ENCODE assay signal across 8 cellular contexts in genomic region chr4:498328-498919, GRCh38. TPM values are rescaled to one million over a fixed set of nuclear protein-coding genes. Genes with fewer than 3 reads are reported as not detected.
DNase-seq lines count a peak whose midpoint lies in the region; ATAC-seq and TF ChIP-seq lines count a peak whose summit lies in the region.

No MANE protein-coding gene starts in this region.

- H4K91ac ChIP-seq in mesenchymal stem cell (ENCODE audit: low read length), result no peak overlapping the region

- H3K14ac ChIP-seq in mesenchymal stem cell (ENCODE audit: low read length in 2 of 2), result no peak overlapping the region

- no peak for DNase-seq in activated T-cell treated with anti-CD3 and anti-CD28 coated beads, Interleukin-2, amount 50 U/mL, for 4 hours
- DNase-seq in activated T-cell treated with anti-CD3 and anti-CD28 coated beads, Interleukin-2, amount 50 U/mL, for 48 hours, result no peak
- DNase-seq in LNCaP clone FGC (ENCODE audit: low read depth) (no peak), cerebellar cortex (ENCODE audit: low spot score) (peak; percentile 16), mesenchymal stem cell (peak; percentile 43), vagina (ENCODE audit: extremely low spot score in 2 of 2) (no peak), NCI-H1417 treated with DMSO at 0.1 percent for 48 hours (lab: John Stamatoyannopoulos, UW) (no peak), NCI-H526 (lab: John Stamatoyannopoulos, UW) (no peak)

- H3K27me3 ChIP-seq in mesenchymal stem cell (ENCODE audit: control insufficient read depth in 1 of 2, insufficient read depth in 1 of 2, low read length in 2 of 2), result no peaks in the 10 kb centered on the region
- no peaks in the 10 kb centered on the region for H3K27me3 ChIP-seq in vagina

- H3K4me1 ChIP-seq in mesenchymal stem cell (ENCODE audit: control insufficient read depth, insufficient read depth, low read depth, low read length) (peaks cover 8% of the 10 kb centered on the region), vagina (peaks cover 22% of the 10 kb centered on the region)

- H3K36me3 Mint-ChIP-seq in activated T-cell treated with anti-CD3 and anti-CD28 coated beads, Interleukin-2, amount 50 U/mL, for 4 hours (ENCODE audit: insufficient read depth), result peaks cover 51% of the 10 kb centered on the region

- H3K9me3 Mint-ChIP-seq in activated T-cell treated with anti-CD3 and anti-CD28 coated beads, Interleukin-2, amount 50 U/mL, for 4 hours, result peaks cover 7% of the 10 kb centered on the region

- H3K9me3 ChIP-seq in mesenchymal stem cell (ENCODE audit: control insufficient read depth, low read length), result peaks cover 11% of the 10 kb centered on the region
- no peaks in the 10 kb centered on the region for H3K9me3 ChIP-seq in vagina

- H2AFZ ChIP-seq in mesenchymal stem cell (ENCODE audit: low read depth, low read length), result peak overlapping the region; percentile 61

- TF ChIP-seq POLR2A in vagina (IDR thresholded peaks at IDR 0.05), result no peak

- no peaks in the 10 kb centered on the region for H3K27me3 Mint-ChIP-seq in activated T-cell treated with anti-CD3 and anti-CD28 coated beads, Interleukin-2, amount 50 U/mL, for 4 hours (ENCODE audit: low read depth)

- peaks cover 28 to 44% of the 10 kb centered on the region in 2 experiments for H3K36me3 ChIP-seq in mesenchymal stem cell (ENCODE audit: control insufficient read depth in 1 of 2, insufficient read depth in 2 of 2, low read depth in 1 of 2, low read length in 2 of 2)
- peaks cover 0 to 9% of the 10 kb centered on the region in 2 donors for H3K36me3 ChIP-seq in vagina

- H3K4me3 ChIP-seq in LNCaP clone FGC (ENCODE audit: low read depth, low read length), result peak overlapping the region; percentile 96
- H3K4me3 ChIP-seq in mesenchymal stem cell (ENCODE audit: insufficient read depth in 1 of 2, low read depth in 1 of 2, low read length in 2 of 2), result peak overlapping the region; percentile 95 to 99
- H3K4me3 ChIP-seq in vagina, result peak overlapping the region; percentile 72 to 93

- intact Hi-C loops in vagina (cut with DNase I), result no loop called here

- no peak overlapping the region for H2BK12ac ChIP-seq in mesenchymal stem cell (ENCODE audit: low read length in 2 of 2)

- H2AK5ac ChIP-seq in mesenchymal stem cell (ENCODE audit: low read length, severe bottlenecking), result no peak overlapping the region

- no peak overlapping the region for H4K8ac ChIP-seq in mesenchymal stem cell (ENCODE audit: low read length)

- 11% methylated on average over 9 of the region's 17 CpGs for WGBS in mesenchymal stem cell

- H3K23ac ChIP-seq in mesenchymal stem cell (ENCODE audit: low read length in 2 of 2), result no peak overlapping the region

- peak in 1 of 2 donors; percentile 39 for ATAC-seq in activated T-cell treated with anti-CD3 and anti-CD28 coated beads, Interleukin-2, amount 50 U/mL, for 4 hours

- no peak overlapping the region for H3K18ac ChIP-seq in mesenchymal stem cell (ENCODE audit: low read depth in 1 of 2, low read length in 2 of 2)

- H2BK5ac ChIP-seq in mesenchymal stem cell (ENCODE audit: low read depth, low read length, poor library complexity, severe bottlenecking), result peak overlapping the region; percentile 79

- H3K9ac ChIP-seq in mesenchymal stem cell (ENCODE audit: low read length), result peak overlapping the region; percentile 99

- peak overlapping the region; percentile 96 for H3K4me3 Mint-ChIP-seq in activated T-cell treated with anti-CD3 and anti-CD28 coated beads, Interleukin-2, amount 50 U/mL, for 4 hours

- TF ChIP-seq CTCF in LNCaP clone FGC (IDR thresholded peaks at IDR 0.05; ENCODE audit: control insufficient read depth, extremely low read depth, insufficient read depth) (no peak), vagina (IDR thresholded peaks at IDR 0.05) (no peak)

- peak overlapping the region; percentile 83 for H3K27ac ChIP-seq in mesenchymal stem cell (ENCODE audit: low read length, poor library complexity, severe bottlenecking)
- H3K27ac ChIP-seq in vagina, result peak overlapping the region; percentile 80

- no peak overlapping the region for H3K4me2 ChIP-seq in mesenchymal stem cell (ENCODE audit: low read length, poor library complexity, severe bottlenecking)

- H3K4me1 Mint-ChIP-seq in activated T-cell treated with anti-CD3 and anti-CD28 coated beads, Interleukin-2, amount 50 U/mL, for 4 hours (ENCODE audit: low read depth), result peaks cover 39% of the 10 kb centered on the region

- H3K79me1 ChIP-seq in mesenchymal stem cell (replicated peaks; ENCODE audit: low read length, poor library complexity, severe bottlenecking), result peaks cover 23% of the 10 kb centered on the region

- no peak overlapping the region for H2BK15ac ChIP-seq in mesenchymal stem cell (ENCODE audit: low read depth, poor library complexity, severe bottlenecking)

- H3K4ac ChIP-seq in mesenchymal stem cell (ENCODE audit: low read depth in 1 of 2, low read length in 2 of 2), result no peak overlapping the region

- no peak overlapping the region for H2BK120ac ChIP-seq in mesenchymal stem cell (ENCODE audit: low read depth, low read length)

RNA-seq across cellular contexts. Expression of gene ZNF721, which starts 0.5 kb away (rescaled TPM):
- total RNA-seq in activated T-cell treated with anti-CD3 and anti-CD28 coated beads, Interleukin-2, amount 50 U/mL, for 4 hours, result 10 to 100 TPM; 21.5 to 27.8 (median 21.6) TPM
- 12.9 TPM for polyA plus RNA-seq in mesenchymal stem cell (2013, experiment 1 of 2)
- polyA plus RNA-seq in mesenchymal stem cell (2013, experiment 2 of 2), result 13.6 TPM
- 30.4 TPM for total RNA-seq in vagina

RNA-seq across cellular contexts. Expression of gene PIGG, which starts 0.6 kb away (rescaled TPM):
- total RNA-seq in activated T-cell treated with anti-CD3 and anti-CD28 coated beads, Interleukin-2, amount 50 U/mL, for 4 hours, result 10 to 100 TPM; 37.9 to 41.8 (median 39.8) TPM
- polyA plus RNA-seq in mesenchymal stem cell (2013, experiment 1 of 2), result 26.9 TPM
- polyA plus RNA-seq in mesenchymal stem cell (2013, experiment 2 of 2), result 28.3 TPM
- total RNA-seq in vagina, result 71.9 TPM

Comparison
In these comparisons a context has a peak if more than half of its experiments do, and no peak if none do; other contexts are left out.
1. DNase-seq: peak in cerebellar cortex (single experiment) and mesenchymal stem cell (single experiment); none in activated T-cell treated with anti-CD3 and anti-CD28 coated beads, Interleukin-2, amount 50 U/mL, for 4 hours (single experiment), activated T-cell treated with anti-CD3 and anti-CD28 coated beads, Interleukin-2, amount 50 U/mL, for 48 hours (0 of 2), LNCaP clone FGC (single experiment), vagina (0 of 2), NCI-H1417 treated with DMSO at 0.1 percent for 48 hours (single experiment) and NCI-H526 (0 of 2).
2. Peak in every context shown above with its lines, with median percentiles within 50 percentile points of each other: H3K4me3 ChIP-seq.